Comparison of ENCODE assay signal across 13 cellular contexts in the genomic region with DNA sequence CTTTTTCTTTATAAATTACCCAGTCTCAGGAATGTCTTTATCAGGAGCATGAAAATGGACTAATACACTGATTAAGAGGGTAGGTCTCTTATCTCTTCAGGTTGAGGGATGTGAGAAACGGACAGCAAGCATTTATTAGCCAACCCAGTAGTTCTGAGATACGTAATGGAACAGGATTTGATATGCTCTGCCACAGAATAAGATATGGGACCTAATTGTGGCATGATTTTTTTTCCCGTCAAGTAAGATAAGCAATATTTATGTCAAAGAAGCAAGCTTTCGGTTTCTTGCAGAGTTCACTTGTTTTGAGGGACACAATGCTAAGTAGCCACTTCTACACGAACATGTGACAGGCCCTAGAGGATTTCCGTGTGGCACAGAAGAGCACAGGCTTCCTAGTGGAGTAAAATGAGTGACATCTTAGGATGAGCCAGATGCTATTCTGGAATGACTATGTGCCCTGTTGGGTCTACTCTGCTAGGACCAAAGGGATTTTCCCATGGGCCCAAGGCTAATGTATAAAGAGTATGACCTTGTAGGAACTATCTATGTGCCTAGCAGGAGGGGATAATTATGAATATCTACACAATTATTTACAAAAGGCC. TPM values are rescaled to one million over a fixed set of nuclear protein-coding genes. Genes with fewer than 3 reads are reported as not detected.
DNase-seq lines count a peak whose midpoint lies in the region; TF ChIP-seq lines count a peak whose summit lies in the region.
"Had no signal": no experiment of that assay in that cellular context is flagged by ENCODE, and none has a peak within 500 bp of the region (broad histone marks: within the 10 kb centered on the region; RNA-seq: fewer than 3 reads in every experiment).

No MANE protein-coding gene starts in this region.

- H3K36me3 ChIP-seq in left ventricle myocardium inferior = no peaks in the 10 kb centered on the region
- peaks cover 0 to 5% of the 10 kb centered on the region in 2 donors for H3K36me3 ChIP-seq in stomach smooth muscle (ENCODE audit: control insufficient read depth in 2 of 2, insufficient read depth in 2 of 2, low read length in 2 of 2)
- H3K36me3 ChIP-seq in OCI-LY7 (ENCODE audit: insufficient read depth, low read length) = peaks cover 98% of the 10 kb centered on the region
- H3K36me3 ChIP-seq: SJSA1, suprapubic skin had no signal

- no peak overlapping the region for H3K9ac ChIP-seq in stomach smooth muscle (ENCODE audit: low read length in 2 of 2)
- H3K9ac ChIP-seq: KMS-11 had no signal

- H3K4me1 Mint-ChIP-seq in activated naive CD4-positive, alpha-beta T cell treated with anti-CD3 and anti-CD28 coated beads, Interleukin-2, amount 10 ng/mL, durations not matched to agents 7 days and 5 days = peaks cover 79% of the 10 kb centered on the region
- H3K4me1 Mint-ChIP-seq in activated CD4-positive, alpha-beta memory T cell treated with anti-CD3 and anti-CD28 coated beads for 36 hours (ENCODE audit: low read depth) = peaks cover 82% of the 10 kb centered on the region

- no peaks in the 10 kb centered on the region for H3K27me3 Mint-ChIP-seq in activated naive CD4-positive, alpha-beta T cell treated with anti-CD3 and anti-CD28 coated beads, Interleukin-2, amount 10 ng/mL, durations not matched to agents 7 days and 5 days
- no peaks in the 10 kb centered on the region for H3K27me3 Mint-ChIP-seq in activated CD4-positive, alpha-beta memory T cell treated with anti-CD3 and anti-CD28 coated beads for 36 hours

- H3K27ac Mint-ChIP-seq in activated naive CD4-positive, alpha-beta T cell treated with anti-CD3 and anti-CD28 coated beads, Interleukin-2, amount 10 ng/mL, durations not matched to agents 7 days and 5 days = peak overlapping the region; percentile 85
- peak overlapping the region; percentile 98 for H3K27ac Mint-ChIP-seq in activated CD4-positive, alpha-beta memory T cell treated with anti-CD3 and anti-CD28 coated beads for 36 hours

- H3K4me3 ChIP-seq in left ventricle myocardium inferior = no peak overlapping the region
- H3K4me3 ChIP-seq in stomach smooth muscle (ENCODE audit: low read length in 2 of 2) = peak overlapping the region in 1 of 2 donors; percentile 12
- no peak overlapping the region for H3K4me3 ChIP-seq in OCI-LY7 (ENCODE audit: low read depth, low read length, poor library complexity, severe bottlenecking)
- H3K4me3 ChIP-seq: SJSA1, suprapubic skin had no signal

- no peak overlapping the region for H3K4me3 Mint-ChIP-seq in activated naive CD4-positive, alpha-beta T cell treated with anti-CD3 and anti-CD28 coated beads, Interleukin-2, amount 10 ng/mL, durations not matched to agents 7 days and 5 days
- peak overlapping the region; percentile 40 for H3K4me3 Mint-ChIP-seq in activated CD4-positive, alpha-beta memory T cell treated with anti-CD3 and anti-CD28 coated beads for 36 hours

- peaks cover 57% of the 10 kb centered on the region; the same call in 1 of the 2 replicates for H3K79me2 ChIP-seq in OCI-LY7 (ENCODE audit: insufficient read depth, low read depth, low read length)

- H3K9me3 ChIP-seq in left ventricle myocardium inferior (replicated peaks) (no peaks in the 10 kb centered on the region), stomach smooth muscle (ENCODE audit: control insufficient read depth in 2 of 2, low read length in 2 of 2) (no peaks in the 10 kb centered on the region), OCI-LY7 (ENCODE audit: low read length) (no peaks in the 10 kb centered on the region)
- H3K9me3 ChIP-seq: SJSA1, suprapubic skin had no signal

- TF ChIP-seq CTCF in left ventricle myocardium inferior (IDR thresholded peaks at IDR 0.05; ENCODE audit: borderline replicate concordance) (no peak), OCI-LY7 (conservative IDR thresholded peaks at IDR 0.05; ENCODE audit: low read length) (no peak)

- H4K20me1 ChIP-seq in OCI-LY7 (ENCODE audit: insufficient read depth, low read length) = peaks cover 15% of the 10 kb centered on the region; the same call in 1 of the 2 replicates

- peak overlapping the region; percentile 72 for H3K27ac ChIP-seq in left ventricle myocardium inferior (replicated peaks)
- peak overlapping the region; percentile 62 for H3K27ac ChIP-seq in stomach smooth muscle (ENCODE audit: low read length)
- H3K27ac ChIP-seq in OCI-LY7 (ENCODE audit: low read depth, low read length, poor library complexity, severe bottlenecking) = no peak overlapping the region
- H3K27ac ChIP-seq: KMS-11, SJSA1 had no signal

- intact Hi-C loops in activated CD4-positive, alpha-beta memory T cell treated with anti-CD3 and anti-CD28 coated beads for 36 hours (cut with micrococcal nuclease) = loop anchor here (1.0 to 10.0 kb wide), 9 partner anchors 7 to 1604 kb away; a partner anchor contains a TSS
- intact Hi-C loops in left ventricle myocardium inferior (cut with micrococcal nuclease) (no loop called here), OCI-LY7 (cut with micrococcal nuclease; ENCODE audit: unreplicated experiment) (no loop called here)

- no peak for DNase-seq in activated naive CD4-positive, alpha-beta T cell treated with anti-CD3 and anti-CD28 coated beads, Interleukin-2, amount 10 ng/mL, durations not matched to agents 7 days and 5 days
- DNase-seq in activated naive CD4-positive, alpha-beta T cell treated with Interleukin-2 at 50 U/mL for 16 hours = no peak
- peak; percentile 26 for DNase-seq in activated CD4-positive, alpha-beta memory T cell treated with anti-CD3 and anti-CD28 coated beads for 36 hours
- DNase-seq in left ventricle myocardium inferior = no peak
- no peak for DNase-seq in OCI-LY7 (ENCODE audit: low spot score)
- DNase-seq in nucleus accumbens (lab: John Stamatoyannopoulos, UW) = no peak
- no peak for DNase-seq in NCI-H446 treated with DMSO at 0.1 percent for 48 hours (lab: John Stamatoyannopoulos, UW)
- DNase-seq: AML-193, H7 had no signal

- H2AFZ ChIP-seq in OCI-LY7 (ENCODE audit: low read length) = no peak overlapping the region

- no peaks in the 10 kb centered on the region for H3K9me3 Mint-ChIP-seq in activated naive CD4-positive, alpha-beta T cell treated with anti-CD3 and anti-CD28 coated beads, Interleukin-2, amount 10 ng/mL, durations not matched to agents 7 days and 5 days
- no peaks in the 10 kb centered on the region for H3K9me3 Mint-ChIP-seq in activated CD4-positive, alpha-beta memory T cell treated with anti-CD3 and anti-CD28 coated beads for 36 hours

- POLR2A ChIA-PET in activated CD4-positive, alpha-beta memory T cell treated with anti-CD3 and anti-CD28 coated beads for 36 hours (lab: Charles Lee) = interaction anchor here (2.7 to 3.7 kb wide), 2 partner anchors 55 to 59 kb away, joined by 13 to 37 read pairs; a partner anchor contains a TSS
- POLR2A ChIA-PET in OCI-LY7 (lab: Charles Lee) = no interaction called here

- H3K36me3 Mint-ChIP-seq in activated naive CD4-positive, alpha-beta T cell treated with anti-CD3 and anti-CD28 coated beads, Interleukin-2, amount 10 ng/mL, durations not matched to agents 7 days and 5 days = peaks cover 80% of the 10 kb centered on the region
- peaks cover 60% of the 10 kb centered on the region for H3K36me3 Mint-ChIP-seq in activated CD4-positive, alpha-beta memory T cell treated with anti-CD3 and anti-CD28 coated beads for 36 hours

- no TSS peak for BruUV-seq in OCI-LY7 (replicated peaks; lab: Mats Ljungman, UMichigan)

- H3K27me3 ChIP-seq in left ventricle myocardium inferior (ENCODE audit: low read depth) (no peaks in the 10 kb centered on the region), stomach smooth muscle (ENCODE audit: control insufficient read depth in 1 of 2, insufficient read depth in 2 of 2, low read length in 2 of 2) (no peaks in the 10 kb centered on the region)
- H3K27me3 ChIP-seq: SJSA1, suprapubic skin had no signal

- peaks cover 86% of the 10 kb centered on the region for H3K4me1 ChIP-seq in left ventricle myocardium inferior
- peaks cover 28% of the 10 kb centered on the region for H3K4me1 ChIP-seq in stomach smooth muscle (ENCODE audit: control insufficient read depth, insufficient read depth, low read length)
- H3K4me1 ChIP-seq in OCI-LY7 (ENCODE audit: insufficient read depth, low read length, poor library complexity, severe bottlenecking) = peaks cover 71% of the 10 kb centered on the region

- H3K9me2 ChIP-seq in OCI-LY7 (ENCODE audit: insufficient read depth, low read length) = no peaks in the 10 kb centered on the region

- CTCF ChIA-PET in activated naive CD4-positive, alpha-beta T cell treated with anti-CD3 and anti-CD28 coated beads, Interleukin-2, amount 10 ng/mL, durations not matched to agents 7 days and 5 days (lab: Charles Lee) = interaction anchor here (1.1 kb wide), 1 partner anchor 53 kb away, joined by 4 read pairs; no protein-coding TSS in a partner anchor
- CTCF ChIA-PET in activated CD4-positive, alpha-beta memory T cell treated with anti-CD3 and anti-CD28 coated beads for 36 hours (lab: Charles Lee) = no interaction called here
- CTCF ChIA-PET in OCI-LY7 (lab: Charles Lee; ENCODE audit: unreplicated experiment) = no interaction called here

- H3K4me2 ChIP-seq in OCI-LY7 (ENCODE audit: low read length) = no peak overlapping the region
- H3K4me2 ChIP-seq: KMS-11 had no signal

RNA-seq across cellular contexts. Expression of a gene that starts 57.9 kb away (rescaled TPM):
- total RNA-seq in activated CD4-positive, alpha-beta memory T cell treated with anti-CD3 and anti-CD28 coated beads for 36 hours = 100 to 1,000 TPM; 142 TPM
- total RNA-seq in left ventricle myocardium inferior (134 TPM), OCI-LY7 (2022) (163 and 165 TPM in 2 replicates)
- 114 and 117 TPM in 2 replicates for total RNA-seq in OCI-LY7 (2014; rRNA removed; shearing (Covaris generic))
